16 cellular contexts compared by ENCODE assay signal in the genomic region with DNA sequence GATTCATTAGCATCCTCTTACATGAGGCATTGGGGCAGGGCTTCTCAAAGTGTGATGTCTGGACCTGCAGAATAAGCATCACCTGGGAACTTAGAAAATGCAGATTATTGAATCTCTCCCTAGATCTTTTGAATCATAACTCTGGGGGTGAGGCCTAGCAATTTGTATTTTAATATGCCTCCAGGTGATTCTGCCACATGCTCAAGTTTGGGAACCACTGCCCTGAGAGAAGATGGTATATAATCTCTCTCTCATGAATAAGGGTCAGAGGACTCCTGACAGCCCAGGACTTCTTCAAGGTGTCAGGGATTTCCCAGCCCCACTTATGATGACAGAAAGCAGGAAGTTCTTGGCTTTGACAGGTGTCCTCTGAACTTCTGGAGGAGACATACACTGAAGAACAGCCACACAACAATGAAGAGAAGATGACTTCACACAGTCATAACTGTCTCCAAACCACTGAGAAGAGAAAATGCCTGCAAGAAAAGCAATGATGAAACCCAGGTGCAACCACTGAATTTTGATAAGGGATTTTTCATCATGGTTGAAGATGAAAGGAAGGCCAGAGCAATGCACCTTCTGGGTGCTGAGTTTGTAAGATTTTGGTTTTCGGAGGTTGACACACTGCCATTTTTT.
DNase-seq lines count a peak whose midpoint lies in the region; ATAC-seq and TF ChIP-seq lines count a peak whose summit lies in the region.
"Had no signal": no experiment of that assay in that cellular context is flagged by ENCODE, and none has a peak within 500 bp of the region (broad histone marks: within the 10 kb centered on the region; RNA-seq: fewer than 3 reads in every experiment).

No MANE protein-coding gene starts in this region.

- H3K9me3 Mint-ChIP-seq in stimulated activated naive CD8-positive, alpha-beta T cell treated with anti-CD3 and anti-CD28 coated beads, Interleukin-15, amount 100 ng/mL, for 72 hours, result no peaks in the 10 kb centered on the region

- 98% methylated on average over 1 of the region's 1 CpG for whole genome bisulfite sequencing in heart right ventricle, 2 donors

- no peak overlapping the region for H3K27ac ChIP-seq in heart right ventricle
- H3K27ac ChIP-seq: uterus had no signal

- peaks cover 4% of the 10 kb centered on the region for H3K27me3 Mint-ChIP-seq in stimulated activated naive CD8-positive, alpha-beta T cell treated with anti-CD3 and anti-CD28 coated beads, Interleukin-15, amount 100 ng/mL, for 72 hours

- no peaks in the 10 kb centered on the region for H3K9me3 ChIP-seq in heart right ventricle
- H3K9me3 ChIP-seq: uterus had no signal

- TF ChIP-seq CTCF in heart right ventricle (IDR thresholded peaks at IDR 0.05), result no peak

- no peaks in the 10 kb centered on the region for H3K36me3 ChIP-seq in heart right ventricle
- H3K36me3 ChIP-seq: uterus had no signal

- H3K4me3 ChIP-seq in heart right ventricle, result no peak overlapping the region
- H3K4me3 ChIP-seq: lung, uterus had no signal

- no peaks in the 10 kb centered on the region for H3K27me3 ChIP-seq in heart right ventricle
- H3K27me3 ChIP-seq: uterus had no signal

- H3K4me3 Mint-ChIP-seq in stimulated activated naive CD8-positive, alpha-beta T cell treated with anti-CD3 and anti-CD28 coated beads, Interleukin-15, amount 100 ng/mL, for 72 hours, result peak overlapping the region; percentile 1 to 46

- DNase-seq in stimulated activated naive CD8-positive, alpha-beta T cell treated with anti-CD3 and anti-CD28 coated beads, Interleukin-15, amount 100 ng/mL, for 72 hours, result peak; percentile 52 to 60
- no peak for DNase-seq in stimulated activated naive CD8-positive, alpha-beta T cell treated with anti-CD3 and anti-CD28 coated beads, Interleukin-15, Interleukin-2, amounts not matched to agents 100 U/mL and 50 U/mL, for 24 hours
- DNase-seq in NCI-H128 (lab: John Stamatoyannopoulos, UW; ENCODE audit: unreplicated experiment) (no peak), heart right ventricle (no peak), DMS53 (lab: John Stamatoyannopoulos, UW) (no peak), HPDE6-E6E7 (ENCODE audit: extremely low spot score) (no peak)
- DNase-seq: activated naive CD4-positive, alpha-beta T cell treated with anti-CD3 and anti-CD28 coated beads, Interleukin-2, amount 50 U/mL, for 16 hours; EL; glutamatergic neuron; NCI-H1092; PC-3; posterior cingulate gyrus; uterus had no signal

- H3K27ac Mint-ChIP-seq in stimulated activated naive CD8-positive, alpha-beta T cell treated with anti-CD3 and anti-CD28 coated beads, Interleukin-15, amount 100 ng/mL, for 72 hours, result peak overlapping the region; percentile 69 to 97

- H3K4me1 Mint-ChIP-seq in stimulated activated naive CD8-positive, alpha-beta T cell treated with anti-CD3 and anti-CD28 coated beads, Interleukin-15, amount 100 ng/mL, for 72 hours, result peaks cover 29% of the 10 kb centered on the region

- peak; percentile 94 for ATAC-seq in stimulated activated naive CD8-positive, alpha-beta T cell treated with anti-CD3 and anti-CD28 coated beads, Interleukin-15, amount 100 ng/mL, for 72 hours
- no peak for ATAC-seq in stimulated activated naive CD8-positive, alpha-beta T cell treated with anti-CD3 and anti-CD28 coated beads, Interleukin-15, Interleukin-2, amounts not matched to agents 100 U/mL and 50 U/mL, for 24 hours
- ATAC-seq in GM21723 (IDR thresholded peaks at IDR 0.05; ENCODE audit: unreplicated experiment) (peak; percentile 97), HG03159 (IDR thresholded peaks at IDR 0.05; ENCODE audit: unreplicated experiment) (peak; percentile 89), heart right ventricle (no peak)
- ATAC-seq: PC-3 had no signal

- no peaks in the 10 kb centered on the region for H3K4me1 ChIP-seq in heart right ventricle
- H3K4me1 ChIP-seq: uterus had no signal

- intact Hi-C loops in heart right ventricle (cut with DNase I), result no loop called here

Comparison
In these comparisons a context has a peak if more than half of its experiments do, and no peak if none do; other contexts are left out.
1. ATAC-seq: peak in stimulated activated naive CD8-positive, alpha-beta T cell treated with anti-CD3 and anti-CD28 coated beads, Interleukin-15, amount 100 ng/mL, for 72 hours (single experiment), GM21723 (single experiment) and HG03159 (single experiment); none in stimulated activated naive CD8-positive, alpha-beta T cell treated with anti-CD3 and anti-CD28 coated beads, Interleukin-15, Interleukin-2, amounts not matched to agents 100 U/mL and 50 U/mL, for 24 hours (single experiment) and heart right ventricle (0 of 8).
2. DNase-seq: peak in stimulated activated naive CD8-positive, alpha-beta T cell treated with anti-CD3 and anti-CD28 coated beads, Interleukin-15, amount 100 ng/mL, for 72 hours (2 of 2); none in stimulated activated naive CD8-positive, alpha-beta T cell treated with anti-CD3 and anti-CD28 coated beads, Interleukin-15, Interleukin-2, amounts not matched to agents 100 U/mL and 50 U/mL, for 24 hours (single experiment), NCI-H128 (single experiment), heart right ventricle (0 of 2), DMS53 (single experiment) and HPDE6-E6E7 (single experiment).